8 cellular contexts compared by ENCODE assay signal in the genomic region with DNA sequence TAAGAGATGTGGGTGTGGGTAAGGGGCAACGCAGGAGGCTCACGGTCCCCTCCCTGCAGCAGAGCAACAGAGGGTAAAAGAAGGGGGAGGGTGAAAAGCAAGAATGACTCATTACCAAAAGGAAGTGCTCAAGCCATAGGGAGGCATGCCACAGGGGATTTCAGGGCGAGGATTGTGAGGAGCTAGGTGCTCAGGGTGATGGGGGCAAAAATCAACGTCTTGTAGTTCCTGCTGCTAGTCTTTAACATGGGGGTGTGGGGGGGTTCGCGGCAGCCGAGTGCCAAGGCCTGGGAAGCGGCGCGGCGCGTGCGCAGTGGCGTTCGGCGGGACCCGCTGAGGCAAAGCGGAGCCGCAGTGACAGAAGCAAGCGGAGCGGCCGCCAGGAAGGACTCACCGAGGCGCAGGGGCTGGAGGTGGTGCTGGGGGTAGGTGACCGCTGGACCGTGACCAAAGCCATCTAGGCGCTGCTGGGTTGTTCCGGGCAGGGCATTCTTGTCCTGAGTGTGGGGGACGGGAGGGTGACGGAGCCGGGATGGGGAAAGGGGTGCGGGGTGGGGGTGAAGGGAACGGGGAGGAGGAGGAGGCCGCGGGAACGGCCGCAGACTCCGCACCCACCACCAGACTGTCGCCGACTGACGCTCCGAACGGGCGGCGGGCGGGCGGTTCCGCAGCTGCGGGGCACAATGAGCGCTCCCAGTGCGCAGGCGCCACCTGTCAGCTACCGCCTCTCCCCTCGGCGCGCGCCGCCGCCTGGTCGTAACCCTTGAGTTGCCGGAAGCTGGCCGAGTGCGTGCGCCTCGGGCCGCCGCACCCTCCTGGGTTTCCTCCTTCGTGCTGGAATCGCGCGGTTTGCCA. TPM values are rescaled to one million over a fixed set of nuclear protein-coding genes. Genes with fewer than 3 reads are reported as not detected.
DNase-seq lines count a peak whose midpoint lies in the region; ATAC-seq and TF ChIP-seq lines count a peak whose summit lies in the region.

A gene with protein sequence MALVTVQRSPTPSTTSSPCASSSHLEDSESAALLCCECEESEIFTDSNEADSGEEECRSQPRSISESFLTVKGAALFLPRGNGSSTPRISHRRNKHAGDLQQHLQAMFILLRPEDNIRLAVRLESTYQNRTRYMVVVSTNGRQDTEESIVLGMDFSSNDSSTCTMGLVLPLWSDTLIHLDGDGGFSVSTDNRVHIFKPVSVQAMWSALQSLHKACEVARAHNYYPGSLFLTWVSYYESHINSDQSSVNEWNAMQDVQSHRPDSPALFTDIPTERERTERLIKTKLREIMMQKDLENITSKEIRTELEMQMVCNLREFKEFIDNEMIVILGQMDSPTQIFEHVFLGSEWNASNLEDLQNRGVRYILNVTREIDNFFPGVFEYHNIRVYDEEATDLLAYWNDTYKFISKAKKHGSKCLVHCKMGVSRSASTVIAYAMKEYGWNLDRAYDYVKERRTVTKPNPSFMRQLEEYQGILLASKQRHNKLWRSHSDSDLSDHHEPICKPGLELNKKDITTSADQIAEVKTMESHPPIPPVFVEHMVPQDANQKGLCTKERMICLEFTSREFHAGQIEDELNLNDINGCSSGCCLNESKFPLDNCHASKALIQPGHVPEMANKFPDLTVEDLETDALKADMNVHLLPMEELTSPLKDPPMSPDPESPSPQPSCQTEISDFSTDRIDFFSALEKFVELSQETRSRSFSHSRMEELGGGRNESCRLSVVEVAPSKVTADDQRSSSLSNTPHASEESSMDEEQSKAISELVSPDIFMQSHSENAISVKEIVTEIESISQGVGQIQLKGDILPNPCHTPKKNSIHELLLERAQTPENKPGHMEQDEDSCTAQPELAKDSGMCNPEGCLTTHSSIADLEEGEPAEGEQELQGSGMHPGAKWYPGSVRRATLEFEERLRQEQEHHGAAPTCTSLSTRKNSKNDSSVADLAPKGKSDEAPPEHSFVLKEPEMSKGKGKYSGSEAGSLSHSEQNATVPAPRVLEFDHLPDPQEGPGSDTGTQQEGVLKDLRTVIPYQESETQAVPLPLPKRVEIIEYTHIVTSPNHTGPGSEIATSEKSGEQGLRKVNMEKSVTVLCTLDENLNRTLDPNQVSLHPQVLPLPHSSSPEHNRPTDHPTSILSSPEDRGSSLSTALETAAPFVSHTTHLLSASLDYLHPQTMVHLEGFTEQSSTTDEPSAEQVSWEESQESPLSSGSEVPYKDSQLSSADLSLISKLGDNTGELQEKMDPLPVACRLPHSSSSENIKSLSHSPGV (N-terminal part only) (minus strand): TSS at position 685 of the 855 bp plus-strand sequence. CDS start 228 bp downstream, at position 457.

- peak; percentile 39 for DNase-seq in AG09319 (ENCODE audit: extremely low read depth, low read depth)
- DNase-seq in NCI-H524 treated with DMSO at 0.1 percent for 48 hours (lab: John Stamatoyannopoulos, UW), result peak; percentile 90
- peak; percentile 87 to 89 for DNase-seq in activated CD4-positive, alpha-beta T cell treated with anti-CD3 and anti-CD28 coated beads for 4 hours
- DNase-seq in choroid plexus epithelial cell (ENCODE audit: low read depth), result peak; percentile 85
- peak; percentile 91 to 95 for DNase-seq in left colon
- DNase-seq in stimulated activated CD4-positive, alpha-beta T cell treated with anti-CD3 and anti-CD28 coated beads, Interleukin-1b, Interleukin-23, amount 100 ng/mL, for 48 hours, result peak; percentile 88

- TF ChIP-seq CTCF in AG09319 (IDR thresholded peaks at IDR 0.05; ENCODE audit: low read depth, low read length), result no peak
- no peak for TF ChIP-seq CTCF in choroid plexus epithelial cell (conservative IDR thresholded peaks at IDR 0.05; ENCODE audit: low read depth, low read length)

- ATAC-seq in HG03439 (IDR thresholded peaks at IDR 0.05; ENCODE audit: unreplicated experiment), result peak; percentile 55
- ATAC-seq in left colon, result peak; percentile 87

- intact Hi-C loops in left colon (cut with DNase I, micrococcal nuclease), result loop anchor here (5.0 to 10.0 kb wide), 2 partner anchors 122 to 125 kb away; no protein-coding TSS in a partner anchor

- peak within 1 kb of the TSS; percentile 98 for H3K4me3 ChIP-seq in choroid plexus epithelial cell (ENCODE audit: low read depth, low read length)

- peak; percentile 60 for TF ChIP-seq POLR2A in GM19099 (IDR thresholded peaks at IDR 0.05; ENCODE audit: extremely low read depth, insufficient read length, low read depth)

RNA-seq across cellular contexts. Expression of the gene that starts here (rescaled TPM):
- 10 to 100 TPM; 36.1 to 41.5 TPM for total RNA-seq in left colon

Comparison
In these comparisons a context has a peak if more than half of its experiments do, and no peak if none do; other contexts are left out.
1. Peak in every context shown above with its lines: DNase-seq, ATAC-seq and H3K4me3 ChIP-seq.
2. DNase-seq: peak in every context shown above with its lines; median percentile 93 in left colon; 90 in NCI-H524 treated with DMSO at 0.1 percent for 48 hours; 88 in activated CD4-positive, alpha-beta T cell treated with anti-CD3 and anti-CD28 coated beads for 4 hours; 88 in stimulated activated CD4-positive, alpha-beta T cell treated with anti-CD3 and anti-CD28 coated beads, Interleukin-1b, Interleukin-23, amount 100 ng/mL, for 48 hours; 85 in choroid plexus epithelial cell; 39 in AG09319.